ENCODE assay signal across 8 cellular contexts in genomic region chr19:58440556-58440955, GRCh38. TPM values are rescaled to one million over a fixed set of nuclear protein-coding genes. Genes with fewer than 3 reads are reported as not detected.
A peak's percentile ranks its signal among the peaks of the same experiment; 100 is the strongest.
DNase-seq lines count a peak whose midpoint lies in the region; ATAC-seq, FAIRE-seq and TF ChIP-seq lines count a peak whose summit lies in the region.

No MANE protein-coding gene starts in this region.

- H3K27me3 ChIP-seq in H7 (ENCODE audit: control insufficient read depth, insufficient read depth, low read length): peaks cover 2% of the 10 kb centered on the region
- no peaks in the 10 kb centered on the region for H3K27me3 ChIP-seq in astrocyte (ENCODE audit: insufficient read depth, low read length)
- peaks cover 0 to 4% (median 4%) of the 10 kb centered on the region in 3 donors for H3K27me3 ChIP-seq in skeletal muscle tissue (ENCODE audit: control insufficient read depth in 3 of 3, insufficient read depth in 3 of 3, low read length in 3 of 3)

- H2AFZ ChIP-seq in astrocyte (ENCODE audit: low read depth, low read length): peak overlapping the region; percentile 90

- H4K20me1 ChIP-seq in astrocyte (ENCODE audit: insufficient read depth, low read length): no peaks in the 10 kb centered on the region

- peak overlapping the region; percentile 90 for H3K27ac Mint-ChIP-seq in astrocyte (ENCODE audit: unreplicated experiment)

- H3K9me3 Mint-ChIP-seq in astrocyte (ENCODE audit: unreplicated experiment): peaks cover 54% of the 10 kb centered on the region

- DNase-seq in H7: peak; percentile 35
- DNase-seq in astrocyte (ENCODE audit: low read depth): no peak
- DNase-seq in AG08396 (ENCODE audit: low spot score): no peak
- DNase-seq in GM10266 (ENCODE audit: extremely low spot score): no peak
- no peak for DNase-seq in activated CD8-positive, alpha-beta memory T cell treated with anti-CD3 and anti-CD28 coated beads, Interleukin-2, amount 50 U/mL, for 4 hours

- H3K4me3 ChIP-seq in H7 (ENCODE audit: insufficient read depth, low read depth, low read length) (peak overlapping the region; percentile 50), astrocyte (ENCODE audit: insufficient read depth, low read depth, low read length) (peak overlapping the region; percentile 81), iPS-18c (ENCODE audit: insufficient read depth, low read depth, low read length) (peak overlapping the region; percentile 50), skeletal muscle tissue (ENCODE audit: low read length in 3 of 3) (peak overlapping the region; percentile 91 to 99 (median 93))

- H3K27ac ChIP-seq in astrocyte (ENCODE audit: low read depth, low read length): peak overlapping the region; percentile 41
- H3K27ac ChIP-seq in skeletal muscle tissue (ENCODE audit: low read depth, low read length): peak overlapping the region; percentile 68

- peaks cover 40% of the 10 kb centered on the region for H3K27me3 Mint-ChIP-seq in astrocyte (ENCODE audit: low read depth, unreplicated experiment)

- H3K9ac ChIP-seq in astrocyte (ENCODE audit: low read length) (peak overlapping the region; percentile 55), skeletal muscle tissue (ENCODE audit: low read depth in 1 of 3, low read length in 3 of 3) (peak overlapping the region; percentile 55 to 87 (median 60))

- H3K36me3 ChIP-seq in H7 (replicated peaks; ENCODE audit: control insufficient read depth, insufficient read depth, low read length) (no peaks in the 10 kb centered on the region; the same call in 1 of the 2 replicates), astrocyte (ENCODE audit: insufficient read depth, low read length) (peaks cover 13% of the 10 kb centered on the region), skeletal muscle tissue (ENCODE audit: control insufficient read depth in 3 of 3, insufficient read depth in 3 of 3, low read length in 3 of 3) (peaks cover 23 to 24% (median 23%) of the 10 kb centered on the region in 3 donors)

- H3K4me1 ChIP-seq in astrocyte (ENCODE audit: insufficient read depth, low read length) (peaks cover 14% of the 10 kb centered on the region), skeletal muscle tissue (ENCODE audit: control insufficient read depth in 3 of 3, insufficient read depth in 3 of 3, low read length in 3 of 3) (peaks cover 13 to 23% (median 18%) of the 10 kb centered on the region in 3 donors)

- H3K4me2 ChIP-seq in astrocyte (ENCODE audit: low read length): peak overlapping the region; percentile 91

- no peak for FAIRE-seq in astrocyte (lab: Jason Lieb, UNC)

- peaks cover 3% of the 10 kb centered on the region for H3K4me1 Mint-ChIP-seq in astrocyte (ENCODE audit: low read depth, unreplicated experiment)

- peaks cover 33% of the 10 kb centered on the region for H3K36me3 Mint-ChIP-seq in astrocyte (ENCODE audit: low read depth, unreplicated experiment)

- no peak for ATAC-seq in GM18907 (IDR thresholded peaks at IDR 0.05; ENCODE audit: unreplicated experiment)

- TF ChIP-seq CTCF in astrocyte (IDR thresholded peaks at IDR 0.05; ENCODE audit: insufficient read depth, low read depth, low read length): no peak
- no peak for TF ChIP-seq CTCF in GM10266 (IDR thresholded peaks at IDR 0.05; ENCODE audit: control insufficient read depth, insufficient read depth, low read depth, missing control alignments)

- H3K9me3 ChIP-seq in astrocyte (ENCODE audit: insufficient read depth, low read depth, low read length) (peaks cover 33% of the 10 kb centered on the region), iPS-18c (ENCODE audit: control insufficient read depth, insufficient read depth, low read length) (peaks cover 4% of the 10 kb centered on the region), skeletal muscle tissue (ENCODE audit: control insufficient read depth in 3 of 3, low read length in 3 of 3) (peaks cover 13 to 31% (median 24%) of the 10 kb centered on the region in 3 donors)

- H3K4me3 Mint-ChIP-seq in astrocyte (ENCODE audit: unreplicated experiment): peak overlapping the region; percentile 80

- peaks cover 24% of the 10 kb centered on the region for H3K79me2 ChIP-seq in astrocyte (ENCODE audit: insufficient read depth, low read length)

RNA-seq across cellular contexts. Expression of gene ZNF132, which starts 0.6 kb away (rescaled TPM):
- total RNA-seq in H7 (2014; rRNA removed; shearing (Covaris generic)): 2.1 and 3.8 TPM in 2 replicates
- 1.4 and 1.9 TPM in 2 replicates for total RNA-seq in astrocyte
- total RNA-seq in skeletal muscle tissue: 9.9 TPM

RNA-seq across cellular contexts. Expression of gene ZNF324B, which starts 10.9 kb away (rescaled TPM):
- 2.6 and 4.7 TPM in 2 replicates for total RNA-seq in H7 (2014; rRNA removed; shearing (Covaris generic))
- total RNA-seq in astrocyte (4.9 and 5.7 TPM in 2 replicates), skeletal muscle tissue (5.7 TPM)

RNA-seq across cellular contexts. Expression of gene ZNF324, which starts 26.3 kb away (rescaled TPM):
- total RNA-seq in H7 (2014; rRNA removed; shearing (Covaris generic)): 6.6 and 6.8 TPM in 2 replicates
- 9.3 and 9.6 TPM in 2 replicates for total RNA-seq in astrocyte
- 9.9 TPM for total RNA-seq in skeletal muscle tissue

RNA-seq across cellular contexts. Expression of gene ZNF584, which starts 32.1 kb away (rescaled TPM):
- 3.7 and 10.2 TPM in 2 replicates for total RNA-seq in H7 (2014; rRNA removed; shearing (Covaris generic))
- total RNA-seq in astrocyte: 11.7 and 12.7 TPM in 2 replicates
- 8.4 TPM for total RNA-seq in skeletal muscle tissue

RNA-seq across cellular contexts. Expression of gene ZNF446, which starts 35.6 kb away (rescaled TPM):
- 7.4 and 8.4 TPM in 2 replicates for total RNA-seq in H7 (2014; rRNA removed; shearing (Covaris generic))
- total RNA-seq in astrocyte: 6.0 and 6.2 TPM in 2 replicates
- 3.1 TPM for total RNA-seq in skeletal muscle tissue
